In genomic region chr3:27993061-27993460, GRCh38 we compare ENCODE assay signal across 19 cellular contexts.
DNase-seq lines count a peak whose midpoint lies in the region; ATAC-seq and TF ChIP-seq lines count a peak whose summit lies in the region.
"Had no signal": no experiment of that assay in that cellular context is flagged by ENCODE, and none has a peak within 500 bp of the region (broad histone marks: within the 10 kb centered on the region; RNA-seq: fewer than 3 reads in every experiment).

No MANE protein-coding gene starts in this region.

- ATAC-seq in HG02870 (IDR thresholded peaks at IDR 0.05; ENCODE audit: unreplicated experiment) = no peak
- ATAC-seq: K562, T-cell had no signal

- no peak for TF ChIP-seq CTCF in GM10266 (IDR thresholded peaks at IDR 0.05; ENCODE audit: control insufficient read depth, insufficient read depth, low read depth, missing control alignments)

- DNase-seq in NCI-H1417 treated with DMSO at 0.1 percent for 48 hours (lab: John Stamatoyannopoulos, UW) = peak; percentile 78
- peak; percentile 1 for DNase-seq in NCI-H345 treated with DMSO at 0.1 percent for 48 hours (lab: John Stamatoyannopoulos, UW; ENCODE audit: unreplicated experiment)
- peak; percentile 79 for DNase-seq in NCI-H82 (lab: John Stamatoyannopoulos, UW)
- peak; percentile 52 for DNase-seq in renal cortical epithelial cell (ENCODE audit: low read depth)
- no peak for DNase-seq in NCI-H446 (lab: John Stamatoyannopoulos, UW)
- DNase-seq in GM10266 (ENCODE audit: extremely low spot score) = no peak
- DNase-seq: ACHN, AML-193, Caco-2, GOT3, NCI-H187, NCI-H2171 treated with DMSO at 0.1 percent for 48 hours, NCI-H526 treated with DMSO at 0.1 percent for 48 hours, SHP77, SK-N-SH, T-cell, T-helper 9 cell had no signal

Comparison
In these comparisons a context has a peak if more than half of its experiments do, and no peak if none do; other contexts are left out.
1. DNase-seq: peak in NCI-H1417 treated with DMSO at 0.1 percent for 48 hours (single experiment), NCI-H345 treated with DMSO at 0.1 percent for 48 hours (single experiment), NCI-H82 (single experiment) and renal cortical epithelial cell (single experiment); none in NCI-H446 (0 of 2) and GM10266 (single experiment).